ENCODE assay signal across 18 cellular contexts in genomic region chrX:19760345-19760744, GRCh38.
DNase-seq lines count a peak whose midpoint lies in the region; ATAC-seq, FAIRE-seq and TF ChIP-seq lines count a peak whose summit lies in the region.
"Had no signal": no experiment of that assay in that cellular context is flagged by ENCODE, and none has a peak within 500 bp of the region (broad histone marks: within the 10 kb centered on the region; RNA-seq: fewer than 3 reads in every experiment).

No MANE protein-coding gene starts in this region.

- H3K9me1 ChIP-seq in endothelial cell of umbilical vein (replicated peaks; ENCODE audit: control insufficient read depth, extremely low read depth, insufficient read depth, low read length): no peaks in the 10 kb centered on the region

- intact Hi-C loops in endothelial cell of umbilical vein (cut with micrococcal nuclease) (loop anchor here (5.0 kb wide), 1 partner anchor 37 kb away; no protein-coding TSS in a partner anchor), HepG2 (cut with micrococcal nuclease; ENCODE audit: unreplicated experiment) (no loop called here)

- no peak overlapping the region for H2AFZ ChIP-seq in endothelial cell of umbilical vein (ENCODE audit: low read depth, low read length)
- H2AFZ ChIP-seq in HepG2 (ENCODE audit: low read length): no peak overlapping the region

- TF ChIP-seq CTCF in endothelial cell of umbilical vein (IDR thresholded peaks at IDR 0.05; ENCODE audit: extremely low read depth in 1 of 2, insufficient read depth in 1 of 2, low read depth in 1 of 2, low read length in 2 of 2): no peak
- TF ChIP-seq CTCF in HepG2 (CRISPR knock-in tag; IDR thresholded peaks at IDR 0.05): no peak

- TF ChIP-seq POLR2A in endothelial cell of umbilical vein (IDR thresholded peaks at IDR 0.05; ENCODE audit: low read depth, low read length): no peak
- no peak for TF ChIP-seq POLR2A in HepG2 (IDR thresholded peaks at IDR 0.05; ENCODE audit: insufficient read depth in 1 of 2, low read depth in 2 of 2, low read length in 2 of 2)

- no peak overlapping the region for H3K4me3 Mint-ChIP-seq in activated naive CD4-positive, alpha-beta T cell treated with anti-CD3 and anti-CD28 coated beads, Interleukin-2, amount 50 U/mL, for 24 hours
- H3K4me3 Mint-ChIP-seq in stimulated activated memory B cell treated with anti-CD40 and anti-IgM and Interleukin-4, amounts not matched to agents 10 μg/mL and 1 μg/mL and 100 μg/mL, for 72 hours: no peak overlapping the region
- H3K4me3 Mint-ChIP-seq: activated naive CD8-positive, alpha-beta T cell treated with anti-CD3 and anti-CD28 coated beads, Interleukin-2, amount 10 ng/mL, durations not matched to agents 7 days and 5 days; WTC11 had no signal

- H4K20me1 ChIP-seq in endothelial cell of umbilical vein (replicated peaks; ENCODE audit: control insufficient read depth, extremely low read depth, insufficient read depth, low read length) (no peaks in the 10 kb centered on the region), HepG2 (ENCODE audit: insufficient read depth, low read length) (no peaks in the 10 kb centered on the region)

- H3K27ac ChIP-seq in endothelial cell of umbilical vein (ENCODE audit: insufficient read depth, low read depth, low read length): no peak overlapping the region
- no peak overlapping the region for H3K27ac ChIP-seq in HepG2 (ENCODE audit: extremely low read length, insufficient read depth, low read length)
- H3K27ac ChIP-seq: esophagus squamous epithelium, sigmoid colon had no signal

- no peaks in the 10 kb centered on the region for H3K27me3 Mint-ChIP-seq in activated naive CD4-positive, alpha-beta T cell treated with anti-CD3 and anti-CD28 coated beads, Interleukin-2, amount 50 U/mL, for 24 hours
- H3K27me3 Mint-ChIP-seq in stimulated activated memory B cell treated with anti-CD40 and anti-IgM and Interleukin-4, amounts not matched to agents 10 μg/mL and 1 μg/mL and 100 μg/mL, for 72 hours: no peaks in the 10 kb centered on the region
- H3K27me3 Mint-ChIP-seq: activated naive CD8-positive, alpha-beta T cell treated with anti-CD3 and anti-CD28 coated beads, Interleukin-2, amount 10 ng/mL, durations not matched to agents 7 days and 5 days had no signal

- no peak overlapping the region for H3K4me3 ChIP-seq in endothelial cell of umbilical vein (replicated peaks in 1 of 3; ENCODE audit: insufficient read depth in 1 of 3, low read depth in 1 of 3, low read length in 3 of 3)
- no peak overlapping the region for H3K4me3 ChIP-seq in HepG2 (replicated peaks in 1 of 3; ENCODE audit: insufficient read depth in 1 of 3, low read depth in 2 of 3, low read length in 3 of 3)
- H3K4me3 ChIP-seq: esophagus squamous epithelium, sigmoid colon had no signal

- peaks cover 10% of the 10 kb centered on the region for H3K36me3 Mint-ChIP-seq in activated naive CD4-positive, alpha-beta T cell treated with anti-CD3 and anti-CD28 coated beads, Interleukin-2, amount 50 U/mL, for 24 hours
- peaks cover 13% of the 10 kb centered on the region for H3K36me3 Mint-ChIP-seq in stimulated activated memory B cell treated with anti-CD40 and anti-IgM and Interleukin-4, amounts not matched to agents 10 μg/mL and 1 μg/mL and 100 μg/mL, for 72 hours

- POLR2A ChIA-PET in endothelial cell of umbilical vein (lab: Charles Lee) (interaction anchor here (1.0 kb wide), 1 partner anchor 13 kb away, joined by 3 read pairs; no protein-coding TSS in a partner anchor), HepG2 (lab: Yijun Ruan, JAX) (no interaction called here)

- TF ChIP-seq EP300 in HepG2 (IDR thresholded peaks at IDR 0.05; ENCODE audit: low read depth in 2 of 2, low read length in 2 of 2): no peak
- no peak for TF ChIP-seq EP300 in HepG2 (CRISPR knock-in tag; IDR thresholded peaks at IDR 0.05; ENCODE audit: borderline replicate concordance)

- WGBS in HepG2 (ENCODE audit: low lambda C conversion rate): no CpG with 5 or more reads among the region's 2 CpGs

- no peak for ATAC-seq in stimulated activated memory B cell treated with anti-CD40 and anti-IgM and Interleukin-4, amounts not matched to agents 10 μg/mL and 1 μg/mL and 100 μg/mL, for 72 hours
- ATAC-seq in HepG2: no peak
- ATAC-seq: WTC11 had no signal

- no peak for TF ChIP-seq RAD21 in HepG2 (CRISPR knock-in tag; IDR thresholded peaks at IDR 0.05)

- no peaks in the 10 kb centered on the region for H3K9me3 ChIP-seq in endothelial cell of umbilical vein (replicated peaks; ENCODE audit: control insufficient read depth, insufficient read depth, low read length)
- no peaks in the 10 kb centered on the region for H3K9me3 ChIP-seq in HepG2 (ENCODE audit: low read length)
- H3K9me3 ChIP-seq: esophagus squamous epithelium, sigmoid colon had no signal

- BruUV-seq in endothelial cell of umbilical vein (replicated peaks; lab: Mats Ljungman, UMichigan) (no TSS peak), HepG2 (replicated peaks; lab: Mats Ljungman, UMichigan) (no TSS peak)

- H3K4me1 Mint-ChIP-seq in activated naive CD4-positive, alpha-beta T cell treated with anti-CD3 and anti-CD28 coated beads, Interleukin-2, amount 50 U/mL, for 24 hours: peaks cover 78% of the 10 kb centered on the region
- H3K4me1 Mint-ChIP-seq in stimulated activated memory B cell treated with anti-CD40 and anti-IgM and Interleukin-4, amounts not matched to agents 10 μg/mL and 1 μg/mL and 100 μg/mL, for 72 hours: peaks cover 63% of the 10 kb centered on the region

- H3K27ac Mint-ChIP-seq in activated naive CD4-positive, alpha-beta T cell treated with anti-CD3 and anti-CD28 coated beads, Interleukin-2, amount 50 U/mL, for 24 hours: peak overlapping the region; percentile 62
- peak overlapping the region; percentile 99 for H3K27ac Mint-ChIP-seq in stimulated activated memory B cell treated with anti-CD40 and anti-IgM and Interleukin-4, amounts not matched to agents 10 μg/mL and 1 μg/mL and 100 μg/mL, for 72 hours

- dilution Hi-C loops in endothelial cell of umbilical vein (cut with MboI; ENCODE audit: extremely low pct_ligation_motif_present, low sequenced_read_pairs): no loop called here

- H3K4me1 ChIP-seq in endothelial cell of umbilical vein (ENCODE audit: control insufficient read depth, extremely low read depth, insufficient read depth, low read length) (peaks cover 10% of the 10 kb centered on the region), HepG2 (ENCODE audit: insufficient read depth, low read length) (peaks cover 21% of the 10 kb centered on the region)
- H3K4me1 ChIP-seq: esophagus squamous epithelium, sigmoid colon had no signal

- FAIRE-seq in endothelial cell of umbilical vein (lab: Jason Lieb, UNC) (no peak), HepG2 (lab: Jason Lieb, UNC) (no peak)
- FAIRE-seq: bronchial epithelial cell, D721Med, islet of Langerhans had no signal

- no peaks in the 10 kb centered on the region for H3K9me3 Mint-ChIP-seq in activated naive CD4-positive, alpha-beta T cell treated with anti-CD3 and anti-CD28 coated beads, Interleukin-2, amount 50 U/mL, for 24 hours
- H3K9me3 Mint-ChIP-seq in stimulated activated memory B cell treated with anti-CD40 and anti-IgM and Interleukin-4, amounts not matched to agents 10 μg/mL and 1 μg/mL and 100 μg/mL, for 72 hours: peaks cover 3% of the 10 kb centered on the region
- H3K9me3 Mint-ChIP-seq: activated naive CD8-positive, alpha-beta T cell treated with anti-CD3 and anti-CD28 coated beads, Interleukin-2, amount 10 ng/mL, durations not matched to agents 7 days and 5 days had no signal

- CTCF ChIA-PET in endothelial cell of umbilical vein (lab: Charles Lee): interaction anchor here (1.0 to 1.3 kb wide), 4 partner anchors 12 to 128 kb away, joined by 3 read pairs; no protein-coding TSS in a partner anchor
- CTCF ChIA-PET in HepG2 (lab: Yijun Ruan, JAX; ENCODE audit: low intra/inter-chr PET ratio, low total read pairs): no interaction called here

- H3K4me2 ChIP-seq in endothelial cell of umbilical vein (ENCODE audit: insufficient read depth, low read length) (no peak overlapping the region), HepG2 (ENCODE audit: low read depth, low read length) (no peak overlapping the region)

- H3K9ac ChIP-seq in endothelial cell of umbilical vein (replicated peaks; ENCODE audit: extremely low read depth, insufficient read depth, low read length) (no peak overlapping the region), HepG2 (ENCODE audit: insufficient read depth, low read depth, low read length) (no peak overlapping the region)

- no peaks in the 10 kb centered on the region for H3K79me2 ChIP-seq in endothelial cell of umbilical vein (ENCODE audit: control insufficient read depth, insufficient read depth, low read length)
- no peaks in the 10 kb centered on the region for H3K79me2 ChIP-seq in HepG2 (ENCODE audit: insufficient read depth, low read length)

- no peak for DNase-seq in activated naive CD4-positive, alpha-beta T cell treated with Interleukin-2 at 50 U/mL for 16 hours
- peak; percentile 8 for DNase-seq in NCI-H226
- peak; percentile 1 for DNase-seq in endothelial cell of umbilical vein (ENCODE audit: low read depth, low spot score)
- no peak for DNase-seq in HepG2 (ENCODE audit: low spot score)
- no peak for DNase-seq in NCI-H748 (lab: John Stamatoyannopoulos, UW; ENCODE audit: unreplicated experiment)
- no peak for DNase-seq in NK-92 treated with Interleukin-12 subunit alpha and Interleukin-12 subunit beta, amount 100 ng/mL, for 24 hours (lab: John Stamatoyannopoulos, UW)
- DNase-seq: activated naive CD8-positive, alpha-beta T cell treated with anti-CD3 and anti-CD28 coated beads, Interleukin-2, amount 10 ng/mL, durations not matched to agents 7 days and 5 days; esophagus squamous epithelium; head of caudate nucleus; NCI-H1092; NCI-H2107; sigmoid colon had no signal

- in situ Hi-C loops in HepG2 (cut with HindIII; ENCODE audit: extremely low pct_ligation_motif_present, low pct_unique_long_range_greater_than_20kb): no loop called here

- H3K27me3 ChIP-seq in endothelial cell of umbilical vein (ENCODE audit: control insufficient read depth in 2 of 2, insufficient read depth in 2 of 2, low read length in 2 of 2) (no peaks in the 10 kb centered on the region), HepG2 (ENCODE audit: control insufficient read depth in 1 of 2, insufficient read depth in 2 of 2, low read length in 2 of 2) (no peaks in the 10 kb centered on the region)
- H3K27me3 ChIP-seq: esophagus squamous epithelium, sigmoid colon had no signal

- H3K36me3 ChIP-seq in endothelial cell of umbilical vein (ENCODE audit: control insufficient read depth in 2 of 2, extremely low read depth in 1 of 2, insufficient read depth in 2 of 2, low read length in 2 of 2) (no peaks in the 10 kb centered on the region), HepG2 (replicated peaks in 1 of 2; ENCODE audit: control insufficient read depth in 1 of 2, insufficient read depth in 2 of 2, low read length in 2 of 2) (no peaks in the 10 kb centered on the region)
- H3K36me3 ChIP-seq: esophagus squamous epithelium, sigmoid colon had no signal

Comparison
In these comparisons a context has a peak if more than half of its experiments do, and no peak if none do; other contexts are left out.
1. DNase-seq: peak in NCI-H226 (single experiment) and endothelial cell of umbilical vein (single experiment); none in activated naive CD4-positive, alpha-beta T cell treated with Interleukin-2 at 50 U/mL for 16 hours (single experiment), HepG2 (single experiment), NCI-H748 (single experiment) and NK-92 treated with Interleukin-12 subunit alpha and Interleukin-12 subunit beta, amount 100 ng/mL, for 24 hours (single experiment).